20 cellular contexts compared by ENCODE assay signal in genomic region chr22:30891443-30891755, GRCh38.
DNase-seq lines count a peak whose midpoint lies in the region; ATAC-seq and TF ChIP-seq lines count a peak whose summit lies in the region.
"Had no signal": no experiment of that assay in that cellular context is flagged by ENCODE, and none has a peak within 500 bp of the region (broad histone marks: within the 10 kb centered on the region; RNA-seq: fewer than 3 reads in every experiment).

No MANE protein-coding gene starts in this region.

- intact Hi-C loops in naive thymus-derived CD4-positive, alpha-beta T cell (cut with micrococcal nuclease): no loop called here
- intact Hi-C loops in transverse colon (cut with DNase I; ENCODE audit: low total_unique reads): no loop called here

- peaks cover 0 to 10% of the 10 kb centered on the region in 2 donors for H3K4me1 ChIP-seq in naive thymus-derived CD4-positive, alpha-beta T cell (ENCODE audit: control insufficient read depth in 2 of 2, insufficient read depth in 2 of 2, low read length in 2 of 2)
- H3K4me1 ChIP-seq in transverse colon: no peaks in the 10 kb centered on the region

- CTCF ChIA-PET in activated naive CD4-positive, alpha-beta T cell treated with anti-CD3 and anti-CD28 coated beads, Interleukin-2, amount 10 ng/mL, durations not matched to agents 7 days and 5 days (lab: Charles Lee): interaction anchor here (1.0 to 3.4 kb wide), 2 partner anchors 13 to 127 kb away, joined by 4 to 20 read pairs; no protein-coding TSS in a partner anchor
- CTCF ChIA-PET in RWPE1 (lab: Yijun Ruan, JAX): interaction anchor here (0.6 kb wide), 1 partner anchor 757 kb away, joined by 3 read pairs; no protein-coding TSS in a partner anchor
- CTCF ChIA-PET in naive thymus-derived CD4-positive, alpha-beta T cell (lab: Charles Lee): no interaction called here

- H3K9me3 Mint-ChIP-seq in activated naive CD4-positive, alpha-beta T cell treated with anti-CD3 and anti-CD28 coated beads, Interleukin-2, amount 50 U/mL, for 72 hours: no peaks in the 10 kb centered on the region
- no peaks in the 10 kb centered on the region for H3K9me3 Mint-ChIP-seq in activated naive CD4-positive, alpha-beta T cell treated with anti-CD3 and anti-CD28 coated beads, Interleukin-2, amount 10 ng/mL, durations not matched to agents 7 days and 5 days
- H3K9me3 Mint-ChIP-seq in naive thymus-derived CD4-positive, alpha-beta T cell: no peaks in the 10 kb centered on the region
- H3K9me3 Mint-ChIP-seq in chondrocyte (ENCODE audit: low read depth): no peaks in the 10 kb centered on the region
- H3K9me3 Mint-ChIP-seq: CD4-positive, alpha-beta memory T cell; HFFc6 had no signal

- TF ChIP-seq CTCF in RWPE1 (conservative IDR thresholded peaks at IDR 0.05; ENCODE audit: low read depth): no peak
- no peak for TF ChIP-seq CTCF in transverse colon (IDR thresholded peaks at IDR 0.05)
- no peak for TF ChIP-seq CTCF in chondrocyte (IDR thresholded peaks at IDR 0.05)

- in situ Hi-C loops in transverse colon (cut with MboI; ENCODE audit: low pct_ligation_motif_present in 1 of 4, low pct_unique_long_range_greater_than_20kb in 1 of 4, low sequenced_read_pairs in 3 of 4): no loop called here

- 80% methylated on average over 8 of the region's 8 CpGs; no CpG with 5 or more reads in 1 of the 2 donors for WGBS in transverse colon (ENCODE audit: low coverage in 1 of 2), 2 donors

- no peak overlapping the region for H3K4me3 ChIP-seq in naive thymus-derived CD4-positive, alpha-beta T cell (ENCODE audit: low read length)
- H3K4me3 ChIP-seq in transverse colon: no peak overlapping the region
- H3K4me3 ChIP-seq: K562 had no signal

- no peaks in the 10 kb centered on the region for H3K27me3 Mint-ChIP-seq in activated naive CD4-positive, alpha-beta T cell treated with anti-CD3 and anti-CD28 coated beads, Interleukin-2, amount 10 ng/mL, durations not matched to agents 7 days and 5 days
- no peaks in the 10 kb centered on the region for H3K27me3 Mint-ChIP-seq in naive thymus-derived CD4-positive, alpha-beta T cell
- H3K27me3 Mint-ChIP-seq in chondrocyte (ENCODE audit: low read depth): no peaks in the 10 kb centered on the region
- H3K27me3 Mint-ChIP-seq: CD4-positive, alpha-beta memory T cell had no signal

- no peak for TF ChIP-seq EP300 in transverse colon (IDR thresholded peaks at IDR 0.05; ENCODE audit: low read depth)

- no peak for TF ChIP-seq POLR2A in transverse colon (IDR thresholded peaks at IDR 0.05)

- ATAC-seq in activated naive CD4-positive, alpha-beta T cell treated with anti-CD3 and anti-CD28 coated beads, Interleukin-2, amount 50 U/mL, for 72 hours: no peak
- ATAC-seq in naive thymus-derived CD4-positive, alpha-beta T cell: no peak
- no peak for ATAC-seq in HG02678 (IDR thresholded peaks at IDR 0.05; ENCODE audit: unreplicated experiment)

- peaks cover 0 to 26% (median 0%) of the 10 kb centered on the region in 3 experiments for H3K36me3 ChIP-seq in naive thymus-derived CD4-positive, alpha-beta T cell (ENCODE audit: control insufficient read depth in 2 of 3, insufficient read depth in 3 of 3, low read length in 3 of 3)
- H3K36me3 ChIP-seq in transverse colon: no peaks in the 10 kb centered on the region

- no peaks in the 10 kb centered on the region for H3K27me3 ChIP-seq in naive thymus-derived CD4-positive, alpha-beta T cell (ENCODE audit: control insufficient read depth in 2 of 2, insufficient read depth in 2 of 2, low read length in 2 of 2)
- no peaks in the 10 kb centered on the region for H3K27me3 ChIP-seq in transverse colon

- no peaks in the 10 kb centered on the region for H3K9me3 ChIP-seq in naive thymus-derived CD4-positive, alpha-beta T cell (ENCODE audit: control insufficient read depth in 2 of 3, low read length in 3 of 3)
- H3K9me3 ChIP-seq in transverse colon: no peaks in the 10 kb centered on the region

- peaks cover 24% of the 10 kb centered on the region for H3K4me1 Mint-ChIP-seq in activated naive CD4-positive, alpha-beta T cell treated with anti-CD3 and anti-CD28 coated beads, Interleukin-2, amount 10 ng/mL, durations not matched to agents 7 days and 5 days
- peaks cover 15 to 37% (median 32%) of the 10 kb centered on the region in 7 donors for H3K4me1 Mint-ChIP-seq in naive thymus-derived CD4-positive, alpha-beta T cell
- H3K4me1 Mint-ChIP-seq in chondrocyte (ENCODE audit: low read depth): no peaks in the 10 kb centered on the region

- DNase-seq in activated naive CD4-positive, alpha-beta T cell treated with anti-CD3 and anti-CD28 coated beads, Interleukin-2, amount 50 U/mL, for 72 hours (ENCODE audit: low spot score in 2 of 2): peak in 1 of 2 donors; percentile 34
- no peak for DNase-seq in activated naive CD4-positive, alpha-beta T cell treated with anti-CD3 and anti-CD28 coated beads, Interleukin-2, amount 10 ng/mL, durations not matched to agents 7 days and 5 days
- DNase-seq in RWPE1 (ENCODE audit: low spot score) (no peak), transverse colon (peak; percentile 5), NCI-H146 (lab: John Stamatoyannopoulos, UW) (no peak), chondrocyte (ENCODE audit: low spot score) (no peak)
- DNase-seq in naive thymus-derived CD4-positive, alpha-beta T cell: no peak
- DNase-seq: AML-193; CD4-positive, alpha-beta memory T cell; DND-41; GDM1; GOT3; HFFc6; NCI-H1694; NCI-H2107; NCI-H446; SHP77 had no signal

- H3K27ac ChIP-seq in RWPE1 (0 out of 2 replicates have a peak overlapping the region, but pooled peaks have one; percentile 4), transverse colon (no peak overlapping the region)
- H3K27ac ChIP-seq in naive thymus-derived CD4-positive, alpha-beta T cell (ENCODE audit: low read depth, low read length): no peak overlapping the region
- H3K27ac ChIP-seq: HL-60 had no signal

- peak overlapping the region; percentile 63 to 97 for H3K27ac Mint-ChIP-seq in activated naive CD4-positive, alpha-beta T cell treated with anti-CD3 and anti-CD28 coated beads, Interleukin-2, amount 50 U/mL, for 72 hours
- H3K27ac Mint-ChIP-seq in activated naive CD4-positive, alpha-beta T cell treated with anti-CD3 and anti-CD28 coated beads, Interleukin-2, amount 10 ng/mL, durations not matched to agents 7 days and 5 days: no peak overlapping the region
- peak overlapping the region in 5 of 9 donors; percentile 34 to 80 (median 71) for H3K27ac Mint-ChIP-seq in naive thymus-derived CD4-positive, alpha-beta T cell
- no peak overlapping the region for H3K27ac Mint-ChIP-seq in chondrocyte (ENCODE audit: unreplicated experiment)
- H3K27ac Mint-ChIP-seq: HFFc6 had no signal

- POLR2A ChIA-PET in RWPE1 (lab: Yijun Ruan, JAX; ENCODE audit: low non-redundant PET): no interaction called here
- POLR2A ChIA-PET in naive thymus-derived CD4-positive, alpha-beta T cell (lab: Charles Lee): interaction anchor here (1.8 kb wide), 1 partner anchor 257 kb away, joined by 5 read pairs; the partner anchor contains the start of gene SLC35E4

- H3K4me3 Mint-ChIP-seq in activated naive CD4-positive, alpha-beta T cell treated with anti-CD3 and anti-CD28 coated beads, Interleukin-2, amount 10 ng/mL, durations not matched to agents 7 days and 5 days: no peak overlapping the region
- peak overlapping the region in 1 of 10 donors; percentile 34 for H3K4me3 Mint-ChIP-seq in naive thymus-derived CD4-positive, alpha-beta T cell
- H3K4me3 Mint-ChIP-seq in chondrocyte (ENCODE audit: unreplicated experiment): no peak overlapping the region
- H3K4me3 Mint-ChIP-seq: HFFc6 had no signal

- H3K36me3 Mint-ChIP-seq in activated naive CD4-positive, alpha-beta T cell treated with anti-CD3 and anti-CD28 coated beads, Interleukin-2, amount 50 U/mL, for 72 hours: no peaks in the 10 kb centered on the region
- H3K36me3 Mint-ChIP-seq in activated naive CD4-positive, alpha-beta T cell treated with anti-CD3 and anti-CD28 coated beads, Interleukin-2, amount 10 ng/mL, durations not matched to agents 7 days and 5 days: no peaks in the 10 kb centered on the region
- H3K36me3 Mint-ChIP-seq in naive thymus-derived CD4-positive, alpha-beta T cell: peaks cover 0 to 12% (median 0%) of the 10 kb centered on the region in 5 donors
- peaks cover 5% of the 10 kb centered on the region for H3K36me3 Mint-ChIP-seq in chondrocyte (ENCODE audit: low read depth)

Comparison
In these comparisons a context has a peak if more than half of its experiments do, and no peak if none do; other contexts are left out.
1. H3K27ac Mint-ChIP-seq: peak in activated naive CD4-positive, alpha-beta T cell treated with anti-CD3 and anti-CD28 coated beads, Interleukin-2, amount 50 U/mL, for 72 hours (2 of 2) and naive thymus-derived CD4-positive, alpha-beta T cell (5 of 9); none in activated naive CD4-positive, alpha-beta T cell treated with anti-CD3 and anti-CD28 coated beads, Interleukin-2, amount 10 ng/mL, durations not matched to agents 7 days and 5 days (single experiment) and chondrocyte (single experiment).